Comparison of ENCODE assay signal across 8 cellular contexts in genomic region chr19:9435279-9436268, GRCh38. TPM values are rescaled to one million over a fixed set of nuclear protein-coding genes. Genes with fewer than 3 reads are reported as not detected.
DNase-seq lines count a peak whose midpoint lies in the region; ATAC-seq and TF ChIP-seq lines count a peak whose summit lies in the region.

TSS of gene ZNF266 (minus strand) at chr19:9435573. CDS start at chr19:9420089, 15,484 bp downstream.

- H3K4me3 ChIP-seq in BLaER1 treated with 17β-estradiol and CSF1 and Interleukin-3, amounts not matched to agents 10 nM and 100 nM: peak within 1 kb of the TSS; percentile 81 to 90 (median 86)
- peak within 1 kb of the TSS; percentile 78 to 84 for H3K4me3 ChIP-seq in left lung

- ATAC-seq in HG03469 (IDR thresholded peaks at IDR 0.05; ENCODE audit: unreplicated experiment) (peak; percentile 82), left lung (peak; percentile 98)

- peaks cover 30 to 47% (median 36%) of the 10 kb centered on the region in 10 experiments for H3K4me1 ChIP-seq in BLaER1 treated with 17β-estradiol and CSF1 and Interleukin-3, amounts not matched to agents 10 nM and 100 nM
- peaks cover 0 to 24% of the 10 kb centered on the region in 2 donors for H3K4me1 ChIP-seq in left lung

- intact Hi-C loops in dendritic cell treated with granulocyte-macrophage colony-stimulating factor and Interleukin-4, amounts not matched to agents 40 ng/mL and 50 ng/mL, for 4 days (cut with micrococcal nuclease): loop anchor here (10.0 kb wide), 1 partner anchor 149 kb away; the partner anchor contains the start of gene ZNF121
- intact Hi-C loops in left lung (cut with DNase I): no loop called here

- peak within 1 kb of the TSS; percentile 94 for H3K4me3 Mint-ChIP-seq in activated CD4-positive, alpha-beta T cell treated with anti-CD3 and anti-CD28 coated beads, Interleukin-2, amount 10 ng/mL, durations not matched to agents 7 days and 5 days
- peak within 1 kb of the TSS; percentile 88 for H3K4me3 Mint-ChIP-seq in dendritic cell treated with granulocyte-macrophage colony-stimulating factor and Interleukin-4, amounts not matched to agents 40 ng/mL and 50 ng/mL, for 4 days

- H4K20me1 ChIP-seq in BLaER1 treated with 17β-estradiol and CSF1 and Interleukin-3, amounts not matched to agents 10 nM and 100 nM: peaks cover 0 to 24% (median 11%) of the 10 kb centered on the region in 11 experiments; a peak in 10 of 22 replicates

- peaks cover 27% of the 10 kb centered on the region for H3K4me1 Mint-ChIP-seq in activated CD4-positive, alpha-beta T cell treated with anti-CD3 and anti-CD28 coated beads, Interleukin-2, amount 10 ng/mL, durations not matched to agents 7 days and 5 days
- H3K4me1 Mint-ChIP-seq in dendritic cell treated with granulocyte-macrophage colony-stimulating factor and Interleukin-4, amounts not matched to agents 40 ng/mL and 50 ng/mL, for 4 days (ENCODE audit: low read depth): peaks cover 28% of the 10 kb centered on the region

- H3K27ac ChIP-seq in BLaER1 treated with 17β-estradiol and CSF1 and Interleukin-3, amounts not matched to agents 10 nM and 100 nM: peak within 1 kb of the TSS; percentile 88 to 98 (median 91)
- peak within 1 kb of the TSS; percentile 87 to 94 for H3K27ac ChIP-seq in left lung

- H3K9me3 Mint-ChIP-seq in activated CD4-positive, alpha-beta T cell treated with anti-CD3 and anti-CD28 coated beads, Interleukin-2, amount 10 ng/mL, durations not matched to agents 7 days and 5 days: peaks cover 15% of the 10 kb centered on the region
- H3K9me3 Mint-ChIP-seq in dendritic cell treated with granulocyte-macrophage colony-stimulating factor and Interleukin-4, amounts not matched to agents 40 ng/mL and 50 ng/mL, for 4 days: peaks cover 13% of the 10 kb centered on the region

- POLR2A ChIA-PET in activated CD4-positive, alpha-beta T cell treated with anti-CD3 and anti-CD28 coated beads, Interleukin-2, amount 10 ng/mL, durations not matched to agents 7 days and 5 days (lab: Charles Lee): interaction anchor here (1.2 kb wide), 1 partner anchor 8 kb away, joined by 3 read pairs; no protein-coding TSS in a partner anchor

- H3K27me3 ChIP-seq in BLaER1 treated with 17β-estradiol and CSF1 and Interleukin-3, amounts not matched to agents 10 nM and 100 nM: no peaks in the 10 kb centered on the region
- H3K27me3 ChIP-seq in left lung: no peaks in the 10 kb centered on the region

- H3K4me2 ChIP-seq in BLaER1 treated with 17β-estradiol and CSF1 and Interleukin-3, amounts not matched to agents 10 nM and 100 nM: peak within 1 kb of the TSS; percentile 80 to 98 (median 87)

- H3K9ac ChIP-seq in BLaER1 treated with 17β-estradiol and CSF1 and Interleukin-3, amounts not matched to agents 10 nM and 100 nM: peak within 1 kb of the TSS; percentile 87 to 98 (median 95)

- peak; percentile 86 to 93 for TF ChIP-seq CTCF in left lung (IDR thresholded peaks at IDR 0.05)

- H3K36me3 ChIP-seq in BLaER1 treated with 17β-estradiol and CSF1 and Interleukin-3, amounts not matched to agents 10 nM and 100 nM: peaks cover 33 to 46% (median 36%) of the 10 kb centered on the region in 11 experiments
- peaks cover 3 to 27% of the 10 kb centered on the region in 2 donors for H3K36me3 ChIP-seq in left lung

- DNase-seq in GM19240 (ENCODE audit: insufficient read length, low spot score): peak; percentile 91
- DNase-seq in NCI-H526 treated with DMSO at 0.1 percent for 48 hours (lab: John Stamatoyannopoulos, UW): peak; percentile 35
- DNase-seq in activated CD4-positive, alpha-beta T cell treated with anti-CD3 and anti-CD28 coated beads, Interleukin-2, amount 10 ng/mL, durations not matched to agents 7 days and 5 days: peak; percentile 95
- peak; percentile 91 to 95 for DNase-seq in left lung
- DNase-seq in stimulated activated CD4-positive, alpha-beta T cell treated with anti-CD3 and anti-CD28 coated beads, Interleukin-2, amount 100 ng/mL, for 48 hours: peak; percentile 88 to 90

- H3K27ac Mint-ChIP-seq in activated CD4-positive, alpha-beta T cell treated with anti-CD3 and anti-CD28 coated beads, Interleukin-2, amount 10 ng/mL, durations not matched to agents 7 days and 5 days: peak within 1 kb of the TSS; percentile 98
- H3K27ac Mint-ChIP-seq in dendritic cell treated with granulocyte-macrophage colony-stimulating factor and Interleukin-4, amounts not matched to agents 40 ng/mL and 50 ng/mL, for 4 days: peak within 1 kb of the TSS; percentile 91

- H3K27me3 Mint-ChIP-seq in activated CD4-positive, alpha-beta T cell treated with anti-CD3 and anti-CD28 coated beads, Interleukin-2, amount 10 ng/mL, durations not matched to agents 7 days and 5 days: no peaks in the 10 kb centered on the region
- H3K27me3 Mint-ChIP-seq in dendritic cell treated with granulocyte-macrophage colony-stimulating factor and Interleukin-4, amounts not matched to agents 40 ng/mL and 50 ng/mL, for 4 days: no peaks in the 10 kb centered on the region

- CTCF ChIA-PET in activated CD4-positive, alpha-beta T cell treated with anti-CD3 and anti-CD28 coated beads, Interleukin-2, amount 10 ng/mL, durations not matched to agents 7 days and 5 days (lab: Charles Lee): interaction anchor here (0.6 to 1.4 kb wide), 8 partner anchors 9 to 346 kb away, joined by 3 to 4 read pairs (median 3); no protein-coding TSS in a partner anchor

- peaks cover 7 to 28% (median 12%) of the 10 kb centered on the region in 11 experiments; a peak in 18 of 22 replicates for H3K9me3 ChIP-seq in BLaER1 treated with 17β-estradiol and CSF1 and Interleukin-3, amounts not matched to agents 10 nM and 100 nM (replicated peaks in 1 of 11)
- H3K9me3 ChIP-seq in left lung: peaks cover 0 to 16% of the 10 kb centered on the region in 2 donors

- peaks cover 47% of the 10 kb centered on the region for H3K36me3 Mint-ChIP-seq in activated CD4-positive, alpha-beta T cell treated with anti-CD3 and anti-CD28 coated beads, Interleukin-2, amount 10 ng/mL, durations not matched to agents 7 days and 5 days (ENCODE audit: low read depth)
- peaks cover 49% of the 10 kb centered on the region for H3K36me3 Mint-ChIP-seq in dendritic cell treated with granulocyte-macrophage colony-stimulating factor and Interleukin-4, amounts not matched to agents 40 ng/mL and 50 ng/mL, for 4 days (ENCODE audit: low read depth)

RNA-seq across cellular contexts. Expression of gene ZNF266, which starts in this region (rescaled TPM):
- total RNA-seq in activated CD4-positive, alpha-beta T cell treated with anti-CD3 and anti-CD28 coated beads, Interleukin-2, amount 10 ng/mL, durations not matched to agents 7 days and 5 days: 10 to 100 TPM; 29.4 to 31.7 TPM
- 10 to 100 TPM; 15.4 to 16.2 TPM for total RNA-seq in left lung

Comparison
In these comparisons a context has a peak if more than half of its experiments do, and no peak if none do; other contexts are left out.
1. Peak in every context shown above with its lines: DNase-seq, ATAC-seq, H3K4me3 ChIP-seq and H3K27ac ChIP-seq.
2. DNase-seq: peak in every context shown above with its lines; median percentile 95 in activated CD4-positive, alpha-beta T cell treated with anti-CD3 and anti-CD28 coated beads, Interleukin-2, amount 10 ng/mL, durations not matched to agents 7 days and 5 days; 93 in left lung; 91 in GM19240; 89 in stimulated activated CD4-positive, alpha-beta T cell treated with anti-CD3 and anti-CD28 coated beads, Interleukin-2, amount 100 ng/mL, for 48 hours; 35 in NCI-H526 treated with DMSO at 0.1 percent for 48 hours.